ENCODE assay signal across 23 cellular contexts in genomic region chr2:180324191-180324590, GRCh38.
"Had no signal": no experiment of that assay in that cellular context is flagged by ENCODE, and none has a peak within 500 bp of the region (broad histone marks: within the 10 kb centered on the region; RNA-seq: fewer than 3 reads in every experiment).

No MANE protein-coding gene starts in this region.

- H3K27ac ChIP-seq: coronary artery, prostate gland, right atrium auricular region, upper lobe of right lung had no signal

- H3K36me3 ChIP-seq: prostate gland, right atrium auricular region, upper lobe of right lung had no signal

- H3K27ac Mint-ChIP-seq: activated B cell treated with CpG ODN at 0.5 μM for 24 hours; activated CD4-positive, alpha-beta T cell treated with anti-CD3 and anti-CD28 coated beads for 36 hours; activated naive CD8-positive, alpha-beta T cell; activated T-cell treated with anti-CD3 and anti-CD28 coated beads, Interleukin-2, amount 50 U/mL, for 24 hours; activated T-helper 17 cell treated with anti-CD3 and anti-CD28 coated beads, Interleukin-2, amount 50 U/mL, for 72 hours; endodermal cell; naive B cell; T-helper 1 cell treated with Interleukin-12 subunit alpha and Interleukin-12 subunit beta and Interleukin-4 antibody, amounts not matched to agents 30 μg/mL and 1 μg/mL, for 36 hours had no signal

- H3K36me3 Mint-ChIP-seq: activated naive CD8-positive, alpha-beta T cell; naive B cell had no signal

- H3K9me3 Mint-ChIP-seq: T-helper 1 cell treated with Interleukin-12 subunit alpha and Interleukin-12 subunit beta and Interleukin-4 antibody, amounts not matched to agents 30 μg/mL and 1 μg/mL, for 36 hours had no signal

- H3K4me1 Mint-ChIP-seq: activated CD4-positive, alpha-beta T cell treated with anti-CD3 and anti-CD28 coated beads for 36 hours; activated T-helper 17 cell treated with anti-CD3 and anti-CD28 coated beads, Interleukin-2, amount 50 U/mL, for 72 hours; neural crest cell had no signal

- H3K4me3 ChIP-seq: coronary artery, prostate gland, right atrium auricular region, upper lobe of right lung had no signal

- H3K4me3 Mint-ChIP-seq: activated B cell treated with CpG ODN at 0.5 μM for 24 hours; activated CD4-positive, alpha-beta T cell treated with anti-CD3 and anti-CD28 coated beads for 36 hours; activated naive CD8-positive, alpha-beta T cell; activated T-cell treated with anti-CD3 and anti-CD28 coated beads, Interleukin-2, amount 50 U/mL, for 24 hours; activated T-helper 17 cell treated with anti-CD3 and anti-CD28 coated beads, Interleukin-2, amount 50 U/mL, for 72 hours; endodermal cell; naive B cell; neural crest cell; T-helper 1 cell treated with Interleukin-12 subunit alpha and Interleukin-12 subunit beta and Interleukin-4 antibody, amounts not matched to agents 30 μg/mL and 1 μg/mL, for 36 hours had no signal

- DNase-seq: activated B cell treated with CpG ODN at 0.5 μM for 24 hours; activated CD4-positive, alpha-beta T cell treated with anti-CD3 and anti-CD28 coated beads for 36 hours; activated CD4-positive, alpha-beta T cell treated with anti-CD3 and anti-CD28 coated beads, Interleukin-2, amount 50 U/mL, for 4 hours; activated CD8-positive, alpha-beta memory T cell treated with anti-CD3 and anti-CD28 coated beads for 24 hours; activated CD8-positive, alpha-beta memory T cell treated with anti-CD3 and anti-CD28 coated beads, Interleukin-2, amount 50 U/mL, for 4 hours; activated naive CD4-positive, alpha-beta T cell; activated T-cell treated with anti-CD3 and anti-CD28 coated beads, Interleukin-2, amount 50 U/mL, for 24 hours; cerebellar nuclear complex; hippocampal formation; left ventricle myocardium superior; naive B cell; stimulated activated CD4-positive, alpha-beta T cell treated with anti-CD3 and anti-CD28 coated beads, Interleukin-4, amount 100 ng/mL, for 24 hours; stimulated activated naive CD4-positive, alpha-beta T cell treated with Interleukin-2 at 50 U/mL for 16 hours; T1000; upper lobe of right lung had no signal

- H3K9me3 ChIP-seq: prostate gland, right atrium auricular region, upper lobe of right lung had no signal

- H3K27me3 Mint-ChIP-seq: activated B cell treated with CpG ODN at 0.5 μM for 24 hours; activated CD4-positive, alpha-beta T cell treated with anti-CD3 and anti-CD28 coated beads for 36 hours; activated T-cell treated with anti-CD3 and anti-CD28 coated beads, Interleukin-2, amount 50 U/mL, for 24 hours; naive B cell had no signal

- H3K4me1 ChIP-seq: prostate gland, right atrium auricular region, upper lobe of right lung had no signal

- H3K27me3 ChIP-seq: right atrium auricular region, upper lobe of right lung had no signal
